8 cellular contexts compared by ENCODE assay signal in genomic region chr2:165573534-165574461, GRCh38.
DNase-seq lines count a peak whose midpoint lies in the region; ATAC-seq and TF ChIP-seq lines count a peak whose summit lies in the region.

No MANE protein-coding gene starts in this region.

- H3K9ac ChIP-seq in stomach smooth muscle (ENCODE audit: low read length in 2 of 2), result no peak overlapping the region

- TF ChIP-seq CTCF in kidney epithelial cell (IDR thresholded peaks at IDR 0.05; ENCODE audit: insufficient read depth, low read length, poor library complexity, severe bottlenecking), result no peak

- no peaks in the 10 kb centered on the region for H3K27me3 ChIP-seq in kidney epithelial cell (ENCODE audit: control insufficient read depth, insufficient read depth, low read length)
- H3K27me3 ChIP-seq in stomach smooth muscle (ENCODE audit: control insufficient read depth in 1 of 2, insufficient read depth in 2 of 2, low read length in 2 of 2), result no peaks in the 10 kb centered on the region

- no peak overlapping the region for H3K27ac ChIP-seq in stomach smooth muscle (ENCODE audit: low read length)

- no peak for ATAC-seq in GM18502 (IDR thresholded peaks at IDR 0.05; ENCODE audit: poor library complexity, unreplicated experiment)

- H3K4me3 ChIP-seq in kidney epithelial cell (ENCODE audit: low read depth, low read length), result peak overlapping the region; percentile 48
- H3K4me3 ChIP-seq in stomach smooth muscle (ENCODE audit: low read length in 2 of 2), result peak overlapping the region; percentile 17 to 44

- no peaks in the 10 kb centered on the region for H3K4me1 ChIP-seq in stomach smooth muscle (ENCODE audit: control insufficient read depth, insufficient read depth, low read length)

- H3K9me3 ChIP-seq in stomach smooth muscle (ENCODE audit: control insufficient read depth in 2 of 2, low read length in 2 of 2), result no peaks in the 10 kb centered on the region

- in situ Hi-C loops in T47D (cut with HindIII; ENCODE audit: low pct_unique_long_range_greater_than_20kb, low sequenced_read_pairs), result no loop called here

- DNase-seq in DMS153 (lab: John Stamatoyannopoulos, UW), result peak; percentile 89
- peak; percentile 100 for DNase-seq in NCI-H2171 treated with DMSO at 0.1 percent for 48 hours (lab: John Stamatoyannopoulos, UW)
- peak; percentile 10 to 58 for DNase-seq in T47D (ENCODE audit: low read depth in 1 of 2, low spot score in 1 of 2)
- peak; percentile 31 for DNase-seq in kidney epithelial cell (ENCODE audit: low read depth)
- DNase-seq in stimulated activated CD8-positive, alpha-beta memory T cell treated with anti-CD3 and anti-CD28 coated beads, Interleukin-4, amount 100 ng/mL, for 48 hours, result no peak
- DNase-seq in stimulated activated CD4-positive, alpha-beta T cell treated with anti-CD3 and anti-CD28 coated beads, Interleukin-4, amount 100 ng/mL, for 24 hours, result no peak

- H3K36me3 ChIP-seq in kidney epithelial cell (ENCODE audit: control insufficient read depth, insufficient read depth, low read length), result no peaks in the 10 kb centered on the region
- no peaks in the 10 kb centered on the region for H3K36me3 ChIP-seq in stomach smooth muscle (ENCODE audit: control insufficient read depth in 2 of 2, insufficient read depth in 2 of 2, low read length in 2 of 2)

Comparison
In these comparisons a context has a peak if more than half of its experiments do, and no peak if none do; other contexts are left out.
1. DNase-seq: peak in DMS153 (single experiment), NCI-H2171 treated with DMSO at 0.1 percent for 48 hours (single experiment), T47D (2 of 2) and kidney epithelial cell (single experiment); none in stimulated activated CD8-positive, alpha-beta memory T cell treated with anti-CD3 and anti-CD28 coated beads, Interleukin-4, amount 100 ng/mL, for 48 hours (single experiment) and stimulated activated CD4-positive, alpha-beta T cell treated with anti-CD3 and anti-CD28 coated beads, Interleukin-4, amount 100 ng/mL, for 24 hours (single experiment).